In genomic region chr20:63552481-63553249, GRCh38 we compare ENCODE assay signal across 8 cellular contexts. TPM values are rescaled to one million over a fixed set of nuclear protein-coding genes. Genes with fewer than 3 reads are reported as not detected.
DNase-seq lines count a peak whose midpoint lies in the region; ATAC-seq, FAIRE-seq and TF ChIP-seq lines count a peak whose summit lies in the region.

No MANE protein-coding gene starts in this region.

- H4K20me1 ChIP-seq in HCT116 (ENCODE audit: insufficient read depth) (no peaks in the 10 kb centered on the region), H1 (replicated peaks in 1 of 2; ENCODE audit: control insufficient read depth in 1 of 2, insufficient read depth in 2 of 2, low read length in 2 of 2) (peaks cover 0 to 1% of the 10 kb centered on the region in 2 experiments)

- no peak overlapping the region for H3K23ac ChIP-seq in H1 (ENCODE audit: insufficient read length)

- H2BK120ac ChIP-seq in H1 (replicated peaks; ENCODE audit: low read depth, low read length): no peak overlapping the region

- intact Hi-C loops in Calu3 (cut with micrococcal nuclease; ENCODE audit: unreplicated experiment): no loop called here
- intact Hi-C loops in HCT116 (cut with micrococcal nuclease): no loop called here
- intact Hi-C loops in prostate gland (cut with DNase I): no loop called here
- intact Hi-C loops in esophagus muscularis mucosa (cut with DNase I): no loop called here
- intact Hi-C loops in ovary (cut with DNase I): loop anchor here in 1 of 4 donors (10.0 kb wide), 1 partner anchor 332 kb away; no protein-coding TSS in a partner anchor
- intact Hi-C loops in CD14-positive monocyte (cut with micrococcal nuclease): no loop called here

- H3K36me3 ChIP-seq in HCT116 (ENCODE audit: control insufficient read depth in 1 of 2, insufficient read depth in 2 of 2, low read length in 2 of 2) (no peaks in the 10 kb centered on the region), H1 (ENCODE audit: control insufficient read depth in 2 of 4, insufficient read depth in 4 of 4, low read length in 3 of 4) (no peaks in the 10 kb centered on the region), prostate gland (no peaks in the 10 kb centered on the region), esophagus muscularis mucosa (peaks cover 0 to 4% (median 1%) of the 10 kb centered on the region in 4 donors), ovary (no peaks in the 10 kb centered on the region)

- RAD21 ChIA-PET in HCT116 (lab: Charles Lee; ENCODE audit: low non-redundant PET in 1 of 2, low total read pairs in 2 of 2, uncharacterized antibody in 2 of 2, unreplicated experiment in 2 of 2): interaction anchor here in 1 of 2 experiments (0.7 kb wide), 1 partner anchor 14 kb away, joined by 3 read pairs; no protein-coding TSS in a partner anchor

- peaks cover 4% of the 10 kb centered on the region; the same call in 1 of the 2 replicates for H3K23me2 ChIP-seq in H1 (ENCODE audit: low read depth, low read length)

- H3K27ac ChIP-seq in HCT116 (ENCODE audit: low read depth, low read length): peak overlapping the region; percentile 38
- peak overlapping the region; percentile 63 for H3K27ac ChIP-seq in RWPE1
- H3K27ac ChIP-seq in H1 (ENCODE audit: low read depth, low read length): peak overlapping the region; percentile 13; the same call in 1 of the 2 replicates
- no peak overlapping the region for H3K27ac ChIP-seq in prostate gland
- H3K27ac ChIP-seq in esophagus muscularis mucosa (replicated peaks in 1 of 4): no peak overlapping the region
- H3K27ac ChIP-seq in ovary: no peak overlapping the region

- H3K56ac ChIP-seq in H1 (replicated peaks; ENCODE audit: insufficient read length, low read depth, low read length): peak overlapping the region; percentile 17

- H3K4me3 ChIP-seq in HCT116 (replicated peaks in 1 of 2; ENCODE audit: low read depth in 1 of 2, low read length in 2 of 2): no peak overlapping the region
- peak overlapping the region in 3 of 4 experiments; percentile 26 to 41 (median 36); a peak in 5 of 8 replicates for H3K4me3 ChIP-seq in H1 (ENCODE audit: extremely low read depth in 1 of 4, insufficient read depth in 2 of 4, low read depth in 3 of 4, low read length in 4 of 4)
- no peak overlapping the region for H3K4me3 ChIP-seq in prostate gland
- H3K4me3 ChIP-seq in esophagus muscularis mucosa: no peak overlapping the region
- no peak overlapping the region for H3K4me3 ChIP-seq in ovary

- H3K27me3 Mint-ChIP-seq in Calu3 (ENCODE audit: unreplicated experiment) (peaks cover 8% of the 10 kb centered on the region), CD14-positive monocyte (ENCODE audit: low read depth in 3 of 3) (peaks cover 53 to 93% (median 73%) of the 10 kb centered on the region in 3 donors)

- no peak overlapping the region for H3K14ac ChIP-seq in H1 (ENCODE audit: insufficient read length)

- H4K5ac ChIP-seq in H1 (ENCODE audit: insufficient read length, low read depth, low read length): no peak overlapping the region

- H2AFZ ChIP-seq in HCT116 (ENCODE audit: low read depth, low read length, poor library complexity, severe bottlenecking) (no peak overlapping the region), H1 (ENCODE audit: low read length) (no peak overlapping the region)

- CTCF ChIA-PET in Calu3 (lab: Charles Lee): no interaction called here
- CTCF ChIA-PET in HCT116 (lab: Charles Lee): interaction anchor here (0.6 to 2.2 kb wide), 2 partner anchors 15 to 21 kb away, joined by 3 to 8 read pairs; partner anchors contain the start of genes HELZ2 and PTK6
- CTCF ChIA-PET in RWPE1 (lab: Yijun Ruan, JAX): interaction anchor here (0.6 to 1.8 kb wide), 5 partner anchors 15 to 953 kb away, joined by 3 to 9 read pairs (median 7); no protein-coding TSS in a partner anchor
- CTCF ChIA-PET in H1 (lab: Charles Lee; ENCODE audit: partially characterized antibody): interaction anchor here (0.5 to 3.3 kb wide), 11 partner anchors 9 to 1349 kb away, joined by 3 to 22 read pairs (median 3); partner anchors contain the start of gene PTK6

- no peak for ATAC-seq in HCT116

- H2AK5ac ChIP-seq in H1 (ENCODE audit: low read depth, low read length): peak overlapping the region; percentile 65; the same call in 1 of the 2 replicates

- H3K4ac ChIP-seq in H1 (replicated peaks; ENCODE audit: insufficient read length, low read depth, low read length): no peak overlapping the region

- H3K79me2 ChIP-seq in HCT116 (ENCODE audit: insufficient read depth, low read length) (no peaks in the 10 kb centered on the region), H1 (ENCODE audit: control insufficient read depth in 1 of 2, insufficient read depth in 2 of 2, low read length in 2 of 2) (no peaks in the 10 kb centered on the region)

- POLR2A ChIA-PET in HCT116 (lab: Charles Lee) (no interaction called here), RWPE1 (lab: Yijun Ruan, JAX; ENCODE audit: low non-redundant PET) (interaction anchor here (0.8 to 1.2 kb wide), 4 partner anchors 9 to 15 kb away, joined by 3 to 8 read pairs (median 4); no protein-coding TSS in a partner anchor), H1 (lab: Charles Lee; ENCODE audit: partially characterized antibody) (interaction anchor here (1.0 to 2.2 kb wide), 5 partner anchors 10 to 143 kb away, joined by 3 to 7 read pairs (median 4); partner anchors contain the start of gene PTK6)

- no peak overlapping the region for H3K9ac ChIP-seq in HCT116 (ENCODE audit: low read length)
- no peak overlapping the region for H3K9ac ChIP-seq in H1 (replicated peaks in 1 of 4; ENCODE audit: extremely low read depth in 1 of 4, low read depth in 3 of 4, low read length in 3 of 4)

- H3K4me3 Mint-ChIP-seq in Calu3 (ENCODE audit: low read depth, unreplicated experiment): peak overlapping the region; percentile 46
- peak overlapping the region in 1 of 2 donors; percentile 55 for H3K4me3 Mint-ChIP-seq in CD14-positive monocyte

- peak overlapping the region; percentile 50; the same call in 1 of the 2 replicates for H2BK12ac ChIP-seq in H1 (ENCODE audit: low read depth, low read length)

- TF ChIP-seq RAD21 in HCT116 (IDR thresholded peaks at IDR 0.05; ENCODE audit: low read depth) (no peak), H1 (IDR thresholded peaks at IDR 0.05 in 1 of 2, conservative IDR thresholded peaks at IDR 0.05 in 1 of 2; ENCODE audit: low read depth in 2 of 2, low read length in 2 of 2) (no peak)

- H2BK5ac ChIP-seq in H1 (ENCODE audit: low read depth, low read length): peak overlapping the region; percentile 83; the same call in 1 of the 2 replicates

- BruUV-seq in Calu3 (replicated peaks; lab: Mats Ljungman, UMichigan) (no TSS peak), HCT116 (replicated peaks; lab: Mats Ljungman, UMichigan) (no TSS peak)

- peaks cover 15 to 28% of the 10 kb centered on the region in 2 experiments for H3K4me1 ChIP-seq in HCT116 (ENCODE audit: control insufficient read depth in 1 of 2, insufficient read depth in 2 of 2, low read length in 2 of 2)
- peaks cover 0 to 35% (median 20%) of the 10 kb centered on the region in 4 experiments; a peak in 6 of 7 replicates for H3K4me1 ChIP-seq in H1 (replicated peaks in 1 of 4; ENCODE audit: control insufficient read depth in 3 of 4, insufficient read depth in 4 of 4, low read length in 3 of 4)
- H3K4me1 ChIP-seq in prostate gland (replicated peaks): no peaks in the 10 kb centered on the region
- peaks cover 12 to 26% (median 22%) of the 10 kb centered on the region in 4 donors for H3K4me1 ChIP-seq in esophagus muscularis mucosa
- H3K4me1 ChIP-seq in ovary (ENCODE audit: insufficient read depth): peaks cover 1% of the 10 kb centered on the region

- H3K18ac ChIP-seq in H1 (ENCODE audit: extremely low read depth, low read length): peak overlapping the region; percentile 91

- H4K91ac ChIP-seq in H1 (replicated peaks; ENCODE audit: insufficient read length, low read length): no peak overlapping the region

- peak overlapping the region; percentile 44 for H3K27ac Mint-ChIP-seq in Calu3 (ENCODE audit: unreplicated experiment)
- peak overlapping the region in 3 of 7 donors; percentile 11 to 78 (median 32) for H3K27ac Mint-ChIP-seq in CD14-positive monocyte

- TF ChIP-seq POLR2A in HCT116 (IDR thresholded peaks at IDR 0.05; ENCODE audit: borderline replicate concordance, extremely low read depth, insufficient read depth, insufficient read length) (no peak), H1 (IDR thresholded peaks at IDR 0.05; ENCODE audit: control extremely low read depth in 1 of 2, low read depth in 2 of 2, low read length in 2 of 2) (no peak), prostate gland (IDR thresholded peaks at IDR 0.05) (no peak), esophagus muscularis mucosa (IDR thresholded peaks at IDR 0.05; ENCODE audit: low read depth) (no peak), ovary (IDR thresholded peaks at IDR 0.05) (no peak)

- H3K36me3 Mint-ChIP-seq in Calu3 (ENCODE audit: insufficient read depth, unreplicated experiment) (peaks cover 40% of the 10 kb centered on the region), CD14-positive monocyte (peaks cover 0 to 2% of the 10 kb centered on the region in 2 donors)

- no peaks in the 10 kb centered on the region for H3K9me2 ChIP-seq in HCT116 (ENCODE audit: insufficient read depth)

- TF ChIP-seq EP300 in H1 (IDR thresholded peaks at IDR 0.05; ENCODE audit: borderline replicate concordance in 1 of 2, low read depth in 2 of 2, low read length in 2 of 2) (peak in 1 of 2 experiments; percentile 63; a peak in 1 of 3 replicates), esophagus muscularis mucosa (IDR thresholded peaks at IDR 0.05) (no peak), ovary (IDR thresholded peaks at IDR 0.05) (no peak)

- no peaks in the 10 kb centered on the region for H3K79me1 ChIP-seq in H1 (ENCODE audit: low read depth, low read length)

- peak overlapping the region; percentile 90 for H2BK20ac ChIP-seq in H1 (ENCODE audit: low read length)

- FAIRE-seq in H1 (lab: Jason Lieb, UNC): no peak

- H3K27me3 ChIP-seq in HCT116 (ENCODE audit: insufficient read depth, low read length) (no peaks in the 10 kb centered on the region), H1 (replicated peaks in 1 of 4; ENCODE audit: control insufficient read depth in 3 of 4, extremely low read depth in 1 of 4, insufficient read depth in 3 of 4, low read length in 3 of 4) (no peaks in the 10 kb centered on the region; a peak in 1 of 7 replicates), prostate gland (replicated peaks; ENCODE audit: insufficient read depth) (no peaks in the 10 kb centered on the region), esophagus muscularis mucosa (peaks cover 0 to 67% (median 20%) of the 10 kb centered on the region in 4 donors), ovary (no peaks in the 10 kb centered on the region)

- no peak overlapping the region; the same call in 1 of the 2 replicates for H4K8ac ChIP-seq in H1 (ENCODE audit: extremely low read depth, insufficient read depth, low read length)

- no peaks in the 10 kb centered on the region for H3K9me3 Mint-ChIP-seq in Calu3 (ENCODE audit: low read depth, unreplicated experiment)
- peaks cover 2 to 11% (median 6%) of the 10 kb centered on the region in 7 donors for H3K9me3 Mint-ChIP-seq in CD14-positive monocyte

- WGBS in H1 (ENCODE audit: extremely low coverage in 1 of 2, insufficient coverage in 1 of 2, insufficient read length in 1 of 2, insufficient replicate concordance in 2 of 2, low coverage in 1 of 2, low lambda C conversion rate in 2 of 2, missing lambda C conversion rate in 1 of 2), 2 experiments: 28% methylated on average over 14 of the region's 15 CpGs; no CpG with 5 or more reads in 1 of the 2 experiments
- WGBS in prostate gland: 45% methylated on average over 15 of the region's 15 CpGs
- WGBS in esophagus muscularis mucosa: 47% methylated on average over 14 of the region's 15 CpGs
- WGBS in ovary, 3 donors: 45 to 54% (median 49%) methylated on average over 15 of the region's 15 CpGs

- H3K4me1 Mint-ChIP-seq in Calu3 (ENCODE audit: low read depth, unreplicated experiment) (no peaks in the 10 kb centered on the region), CD14-positive monocyte (peaks cover 10% of the 10 kb centered on the region)

- TF ChIP-seq CTCF in Calu3 (IDR thresholded peaks at IDR 0.05; ENCODE audit: unreplicated experiment) (no peak), HCT116 (IDR thresholded peaks at IDR 0.05 in 2 of 3, conservative IDR thresholded peaks at IDR 0.05 in 1 of 3; ENCODE audit: borderline replicate concordance in 1 of 3, insufficient read depth in 1 of 3, low read depth in 2 of 3, low read length in 2 of 3) (no peak), RWPE1 (conservative IDR thresholded peaks at IDR 0.05; ENCODE audit: low read depth) (no peak), H1 (IDR thresholded peaks at IDR 0.05; ENCODE audit: control extremely low read depth in 1 of 3, insufficient read depth in 1 of 3, low read depth in 1 of 3, low read length in 3 of 3) (no peak), prostate gland (IDR thresholded peaks at IDR 0.05) (no peak), esophagus muscularis mucosa (IDR thresholded peaks at IDR 0.05) (no peak), ovary (IDR thresholded peaks at IDR 0.05) (no peak), CD14-positive monocyte (IDR thresholded peaks at IDR 0.05) (no peak)

- DNase-seq in Calu3 (no peak), HCT116 (ENCODE audit: low read depth, low spot score) (no peak), RWPE1 (ENCODE audit: low spot score) (no peak), H1 (ENCODE audit: low read depth in 1 of 2, low spot score in 2 of 2) (peak in 1 of 2 experiments; percentile 29), prostate gland (ENCODE audit: low spot score) (no peak), esophagus muscularis mucosa (ENCODE audit: extremely low spot score) (no peak), ovary (no peak), CD14-positive monocyte (ENCODE audit: low spot score) (no peak)

- H3K4me2 ChIP-seq in HCT116 (ENCODE audit: low read length) (peak overlapping the region; percentile 62), H1 (ENCODE audit: insufficient read depth in 1 of 2, low read depth in 2 of 2, low read length in 2 of 2) (peak overlapping the region; percentile 49 to 59)

- H2BK15ac ChIP-seq in H1 (ENCODE audit: low read length): no peak overlapping the region

- H3K9me3 ChIP-seq in HCT116 (ENCODE audit: control insufficient read depth in 1 of 2, insufficient read depth in 1 of 2, low read depth in 1 of 2, low read length in 2 of 2) (no peaks in the 10 kb centered on the region), H1 (ENCODE audit: insufficient read depth in 2 of 2, low read depth in 1 of 2, low read length in 1 of 2) (no peaks in the 10 kb centered on the region), prostate gland (no peaks in the 10 kb centered on the region), esophagus muscularis mucosa (no peaks in the 10 kb centered on the region), ovary (no peaks in the 10 kb centered on the region)

RNA-seq across cellular contexts. Expression of gene FNDC11, which starts 1.3 kb away (rescaled TPM):
- total RNA-seq in Calu3 (2022) (0.24 TPM in 1 of 2 replicates, not detected in the other), HCT116 (2021; ENCODE audit: unreplicated experiment) (5.5 TPM), prostate gland (10 to 100 TPM in 1 of 2 donors, 1 to 10 TPM in 1; 1.8 to 12.1 TPM), esophagus muscularis mucosa (under 1 TPM; 0.23 to 0.83 (median 0.44) TPM), ovary (1 to 10 TPM in 1 of 7 donors, under 1 TPM in 5, not detected in 1; 0.10 to 5.5 (median 0.36) TPM)
- 3.1 TPM in 2 replicates for polyA plus RNA-seq in HCT116 (2012)
- total RNA-seq in H1 (2021; fragmentation: NEBNext Ultra II Directional; extraction: Animal tissue kit (Norgen Biotek cat#: 25700)): 2.5 and 2.6 TPM in 2 replicates
- polyA plus RNA-seq in H1 (2011; rRNA removed) (8.8 and 13.5 TPM in 2 replicates), ovary (under 1 TPM in 1 of 2 donors, not detected in 1; 0.35 TPM), CD14-positive monocyte (not detected)
- polyA plus RNA-seq in H1 (2011; cell fraction: cytosol; rRNA removed): 9.1 TPM
- 17.7 TPM for polyA plus RNA-seq in H1 (2011; cell fraction: nucleus; rRNA removed)
- polyA plus RNA-seq in H1 (2012, experiment 1 of 2): 2.1 to 3.9 TPM (median 3.5 TPM) in 4 replicates
- 3.5 TPM for polyA plus RNA-seq in H1 (2012, experiment 2 of 2)
- polyA plus RNA-seq in H1 (2013, experiment 1 of 2): 3.0 TPM
- polyA plus RNA-seq in H1 (2013, experiment 2 of 2): 2.8 TPM
- polyA minus RNA-seq in H1 (2011; rRNA and poly(A)+ RNA removed): 2.3 and 2.5 TPM in 2 replicates
- 4.5 TPM for polyA minus RNA-seq in H1 (2011; cell fraction: cytosol; rRNA and poly(A)+ RNA removed)
- polyA minus RNA-seq in H1 (2011; cell fraction: nucleus; rRNA and poly(A)+ RNA removed): 7.0 TPM

RNA-seq across cellular contexts. Expression of gene SRMS, which starts 5.1 kb away (rescaled TPM):
- not detected in 2 replicates for total RNA-seq in Calu3 (2022)
- total RNA-seq in HCT116 (2021; ENCODE audit: unreplicated experiment): 3.2 TPM
- 1.8 and 2.5 TPM in 2 replicates for polyA plus RNA-seq in HCT116 (2012)
- 0.29 and 0.76 TPM in 2 replicates for total RNA-seq in H1 (2021; fragmentation: NEBNext Ultra II Directional; extraction: Animal tissue kit (Norgen Biotek cat#: 25700))
- polyA plus RNA-seq in H1 (2011; rRNA removed): 0.39 and 0.66 TPM in 2 replicates
- 0.36 TPM for polyA plus RNA-seq in H1 (2011; cell fraction: cytosol; rRNA removed)
- 2.9 TPM for polyA plus RNA-seq in H1 (2011; cell fraction: nucleus; rRNA removed)
- polyA plus RNA-seq in H1 (2012, experiment 1 of 2): 0.23 to 0.46 TPM (median 0.39 TPM) in 4 replicates
- 0.10 TPM for polyA plus RNA-seq in H1 (2012, experiment 2 of 2)
- polyA plus RNA-seq in H1 (2013, experiment 1 of 2): 0.28 TPM
- polyA plus RNA-seq in H1 (2013, experiment 2 of 2): 0.15 TPM
- polyA minus RNA-seq in H1 (2011; rRNA and poly(A)+ RNA removed): 0.10 TPM in 1 of 2 replicates, not detected in the other
- not detected for polyA minus RNA-seq in H1 (2011; cell fraction: cytosol; rRNA and poly(A)+ RNA removed)
- 0.50 TPM for polyA minus RNA-seq in H1 (2011; cell fraction: nucleus; rRNA and poly(A)+ RNA removed)
- 1 to 10 TPM in 1 of 2 donors, under 1 TPM in 1; 0.34 to 1.6 TPM for total RNA-seq in prostate gland
- total RNA-seq in esophagus muscularis mucosa: not detected
- not detected for total RNA-seq in ovary
- polyA plus RNA-seq in ovary: not detected
- polyA plus RNA-seq in CD14-positive monocyte: not detected

RNA-seq across cellular contexts. Expression of gene PTK6, which starts 15.5 kb away (rescaled TPM):
- total RNA-seq in Calu3 (2022) (15.9 and 22.5 TPM in 2 replicates), HCT116 (2021; ENCODE audit: unreplicated experiment) (6.7 TPM), prostate gland (1 to 10 TPM in 1 of 2 donors, under 1 TPM in 1; 0.77 to 1.1 TPM), esophagus muscularis mucosa (1 to 10 TPM in 1 of 4 donors, under 1 TPM in 3; 0.06 to 1.2 (median 0.23) TPM), ovary (under 1 TPM in 5 of 7 donors, not detected in 2; 0.08 to 0.46 (median 0.15) TPM)
- 7.2 and 8.0 TPM in 2 replicates for polyA plus RNA-seq in HCT116 (2012)
- 0.17 and 0.19 TPM in 2 replicates for total RNA-seq in H1 (2021; fragmentation: NEBNext Ultra II Directional; extraction: Animal tissue kit (Norgen Biotek cat#: 25700))
- polyA plus RNA-seq in H1 (2011; rRNA removed) (0.12 and 0.30 TPM in 2 replicates), ovary (under 1 TPM; 0.07 to 0.08 TPM), CD14-positive monocyte (1 to 10 TPM in 1 of 2 donors, under 1 TPM in 1; 0.66 to 1.5 TPM)
- 0.27 TPM for polyA plus RNA-seq in H1 (2011; cell fraction: cytosol; rRNA removed)
- 0.67 TPM for polyA plus RNA-seq in H1 (2011; cell fraction: nucleus; rRNA removed)
- 0.32 to 0.41 TPM (median 0.40 TPM) in 4 replicates for polyA plus RNA-seq in H1 (2012, experiment 1 of 2)
- polyA plus RNA-seq in H1 (2012, experiment 2 of 2): 0.25 TPM
- polyA plus RNA-seq in H1 (2013, experiment 1 of 2): 0.08 TPM
- 0.07 TPM for polyA plus RNA-seq in H1 (2013, experiment 2 of 2)
- polyA minus RNA-seq in H1 (2011; rRNA and poly(A)+ RNA removed): 0.12 TPM in 1 of 2 replicates, not detected in the other
- polyA minus RNA-seq in H1 (2011; cell fraction: cytosol; rRNA and poly(A)+ RNA removed): 0.37 TPM
- polyA minus RNA-seq in H1 (2011; cell fraction: nucleus; rRNA and poly(A)+ RNA removed): 0.20 TPM

RNA-seq across cellular contexts. Expression of gene HELZ2, which starts 21.4 kb away (rescaled TPM):
- total RNA-seq in Calu3 (2022) (135 and 281 TPM in 2 replicates), HCT116 (2021; ENCODE audit: unreplicated experiment) (44.0 TPM), prostate gland (10 to 100 TPM; 37.1 to 46.1 TPM), esophagus muscularis mucosa (10 to 100 TPM; 19.5 to 36.9 (median 30.3) TPM), ovary (10 to 100 TPM in 6 of 7 donors, 1 to 10 TPM in 1; 9.4 to 19.6 (median 17.6) TPM)
- polyA plus RNA-seq in HCT116 (2012): 40.3 and 54.7 TPM in 2 replicates
- 17.5 and 18.2 TPM in 2 replicates for total RNA-seq in H1 (2021; fragmentation: NEBNext Ultra II Directional; extraction: Animal tissue kit (Norgen Biotek cat#: 25700))
- polyA plus RNA-seq in H1 (2011; rRNA removed) (7.9 and 14.0 TPM in 2 replicates), ovary (10 to 100 TPM in 1 of 2 donors, 1 to 10 TPM in 1; 1.8 to 10.5 TPM), CD14-positive monocyte (1 to 10 TPM; 3.0 to 3.3 TPM)
- polyA plus RNA-seq in H1 (2011; cell fraction: cytosol; rRNA removed): 10.0 TPM
- polyA plus RNA-seq in H1 (2011; cell fraction: nucleus; rRNA removed): 48.4 TPM
- polyA plus RNA-seq in H1 (2012, experiment 1 of 2): 7.8 to 17.1 TPM (median 14.4 TPM) in 4 replicates
- polyA plus RNA-seq in H1 (2012, experiment 2 of 2): 9.1 TPM
- polyA plus RNA-seq in H1 (2013, experiment 1 of 2): 9.5 TPM
- polyA plus RNA-seq in H1 (2013, experiment 2 of 2): 8.5 TPM
- polyA minus RNA-seq in H1 (2011; rRNA and poly(A)+ RNA removed): 16.0 and 19.4 TPM in 2 replicates
- polyA minus RNA-seq in H1 (2011; cell fraction: cytosol; rRNA and poly(A)+ RNA removed): 21.0 TPM
- polyA minus RNA-seq in H1 (2011; cell fraction: nucleus; rRNA and poly(A)+ RNA removed): 35.2 TPM

RNA-seq across cellular contexts. Expression of gene PPDPF, which starts 32.1 kb away (rescaled TPM):
- total RNA-seq in Calu3 (2022) (517 and 545 TPM in 2 replicates), HCT116 (2021; ENCODE audit: unreplicated experiment) (346 TPM), prostate gland (100 to 1,000 TPM; 602 to 609 TPM), esophagus muscularis mucosa (100 to 1,000 TPM; 150 to 291 (median 270) TPM), ovary (100 to 1,000 TPM in 6 of 7 donors, 10 to 100 TPM in 1; 53.8 to 315 (median 201) TPM)
- 308 and 356 TPM in 2 replicates for polyA plus RNA-seq in HCT116 (2012)
- total RNA-seq in H1 (2021; fragmentation: NEBNext Ultra II Directional; extraction: Animal tissue kit (Norgen Biotek cat#: 25700)): 125 and 138 TPM in 2 replicates
- polyA plus RNA-seq in H1 (2011; rRNA removed) (30.5 and 49.9 TPM in 2 replicates), ovary (100 to 1,000 TPM in 1 of 2 donors, 1 to 10 TPM in 1; 4.9 to 232 TPM), CD14-positive monocyte (10 to 100 TPM; 13.4 to 26.1 TPM)
- polyA plus RNA-seq in H1 (2011; cell fraction: cytosol; rRNA removed): 13.6 TPM
- polyA plus RNA-seq in H1 (2011; cell fraction: nucleus; rRNA removed): 40.2 TPM
- polyA plus RNA-seq in H1 (2012, experiment 1 of 2): 38.8 to 127 TPM (median 112 TPM) in 4 replicates
- polyA plus RNA-seq in H1 (2012, experiment 2 of 2): 66.7 TPM
- 147 TPM for polyA plus RNA-seq in H1 (2013, experiment 1 of 2)
- 151 TPM for polyA plus RNA-seq in H1 (2013, experiment 2 of 2)
- 2.8 and 4.9 TPM in 2 replicates for polyA minus RNA-seq in H1 (2011; rRNA and poly(A)+ RNA removed)
- 109 TPM for polyA minus RNA-seq in H1 (2011; cell fraction: cytosol; rRNA and poly(A)+ RNA removed)
- polyA minus RNA-seq in H1 (2011; cell fraction: nucleus; rRNA and poly(A)+ RNA removed): 58.7 TPM

Comparison
In these comparisons a context has a peak if more than half of its experiments do, and no peak if none do; other contexts are left out.
1. H3K27ac ChIP-seq: peak in HCT116 (single experiment), RWPE1 (single experiment) and H1 (single experiment); none in prostate gland (0 of 2), esophagus muscularis mucosa (0 of 4) and ovary (0 of 2).
2. H3K4me3 ChIP-seq: peak in H1 (3 of 4); none in HCT116 (0 of 2), prostate gland (0 of 2), esophagus muscularis mucosa (0 of 4) and ovary (single experiment).